Comparison of ENCODE assay signal across 8 cellular contexts in genomic region chr18:8478166-8478967, GRCh38.
DNase-seq lines count a peak whose midpoint lies in the region; ATAC-seq, FAIRE-seq and TF ChIP-seq lines count a peak whose summit lies in the region.

No MANE protein-coding gene starts in this region.

- FAIRE-seq in GM18507 (lab: Jason Lieb, UNC), result peak; percentile 85

- no peaks in the 10 kb centered on the region for H3K36me3 Mint-ChIP-seq in activated T-helper 17 cell treated with anti-CD3 and anti-CD28 coated beads, Interleukin-2, amount 50 U/mL, for 72 hours (ENCODE audit: low read depth)

- TF ChIP-seq CTCF in AG09309 (IDR thresholded peaks at IDR 0.05; ENCODE audit: control insufficient read depth, insufficient read depth, low read depth, low read length, missing control alignments) (peak; percentile 96), OCI-LY7 (conservative IDR thresholded peaks at IDR 0.05; ENCODE audit: low read length) (peak; percentile 80), psoas muscle (IDR thresholded peaks at IDR 0.05) (peak; percentile 73)

- ATAC-seq in HG03354 (IDR thresholded peaks at IDR 0.05; ENCODE audit: poor library complexity, severe bottlenecking, unreplicated experiment), result peak; percentile 78
- peak; percentile 56 for ATAC-seq in activated T-helper 17 cell treated with anti-CD3 and anti-CD28 coated beads, Interleukin-2, amount 50 U/mL, for 72 hours (replicated peaks)
- ATAC-seq in psoas muscle, result peak; percentile 69 to 87 (median 79)
- no peak for ATAC-seq in GM21717 (IDR thresholded peaks at IDR 0.05; ENCODE audit: unreplicated experiment)

- no peak overlapping the region for H2AFZ ChIP-seq in OCI-LY7 (ENCODE audit: low read length)

- no TSS peak for BruUV-seq in OCI-LY7 (replicated peaks; lab: Mats Ljungman, UMichigan)

- no peak overlapping the region for H3K4me3 Mint-ChIP-seq in activated T-helper 17 cell treated with anti-CD3 and anti-CD28 coated beads, Interleukin-2, amount 50 U/mL, for 72 hours

- H3K27ac ChIP-seq in OCI-LY7 (ENCODE audit: low read depth, low read length, poor library complexity, severe bottlenecking) (no peak overlapping the region), psoas muscle (no peak overlapping the region)

- H3K4me3 ChIP-seq in AG09309 (ENCODE audit: control insufficient read depth, low read depth, low read length) (no peak overlapping the region), OCI-LY7 (ENCODE audit: low read depth, low read length, poor library complexity, severe bottlenecking) (no peak overlapping the region), psoas muscle (no peak overlapping the region)

- no peaks in the 10 kb centered on the region for H4K20me1 ChIP-seq in OCI-LY7 (ENCODE audit: insufficient read depth, low read length)

- no peaks in the 10 kb centered on the region for H3K27me3 ChIP-seq in psoas muscle (ENCODE audit: insufficient read depth in 3 of 3, low read length in 2 of 3)

- intact Hi-C loops in OCI-LY7 (cut with micrococcal nuclease; ENCODE audit: unreplicated experiment), result loop anchor here (2.0 to 10.0 kb wide), 2 partner anchors 106 to 510 kb away; no protein-coding TSS in a partner anchor
- intact Hi-C loops in head of caudate nucleus (cut with DNase I), result no loop called here
- intact Hi-C loops in psoas muscle (cut with DNase I), result loop anchor here in 1 of 2 donors (5.0 kb wide), 1 partner anchor 509 kb away; no protein-coding TSS in a partner anchor

- H3K4me1 Mint-ChIP-seq in activated T-helper 17 cell treated with anti-CD3 and anti-CD28 coated beads, Interleukin-2, amount 50 U/mL, for 72 hours, result peaks cover 5% of the 10 kb centered on the region

- H3K27ac Mint-ChIP-seq in activated T-helper 17 cell treated with anti-CD3 and anti-CD28 coated beads, Interleukin-2, amount 50 U/mL, for 72 hours, result no peak overlapping the region

- no peaks in the 10 kb centered on the region for H3K9me3 Mint-ChIP-seq in activated T-helper 17 cell treated with anti-CD3 and anti-CD28 coated beads, Interleukin-2, amount 50 U/mL, for 72 hours

- peaks cover 14% of the 10 kb centered on the region for H3K27me3 Mint-ChIP-seq in activated T-helper 17 cell treated with anti-CD3 and anti-CD28 coated beads, Interleukin-2, amount 50 U/mL, for 72 hours

- no peaks in the 10 kb centered on the region for H3K9me2 ChIP-seq in OCI-LY7 (ENCODE audit: insufficient read depth, low read length)

- H3K4me2 ChIP-seq in OCI-LY7 (ENCODE audit: low read length), result no peak overlapping the region

- DNase-seq in AG09309 (ENCODE audit: low read depth), result no peak
- peak; percentile 48 for DNase-seq in GM18507 (ENCODE audit: extremely low spot score, insufficient read length, low read depth)
- DNase-seq in OCI-LY7 (ENCODE audit: low spot score), result peak; percentile 66
- DNase-seq in head of caudate nucleus, result peak in 39 of 42 donors; percentile 12 to 83 (median 56)
- peak; percentile 51 to 71 for DNase-seq in psoas muscle

- CTCF ChIA-PET in OCI-LY7 (lab: Charles Lee; ENCODE audit: unreplicated experiment), result interaction anchor here (0.6 to 0.7 kb wide), 3 partner anchors 126 to 833 kb away, joined by 3 to 12 read pairs (median 9); no protein-coding TSS in a partner anchor

- H3K4me1 ChIP-seq in OCI-LY7 (ENCODE audit: insufficient read depth, low read length, poor library complexity, severe bottlenecking) (no peaks in the 10 kb centered on the region), psoas muscle (no peaks in the 10 kb centered on the region)

- 57 to 63% (median 60%) methylated on average over 14 of the region's 14 CpGs for WGBS in psoas muscle, 3 donors

- no peaks in the 10 kb centered on the region for H3K9me3 ChIP-seq in OCI-LY7 (ENCODE audit: low read length)
- H3K9me3 ChIP-seq in psoas muscle, result no peaks in the 10 kb centered on the region

- H3K36me3 ChIP-seq in OCI-LY7 (ENCODE audit: insufficient read depth, low read length) (no peaks in the 10 kb centered on the region), psoas muscle (ENCODE audit: insufficient read depth in 1 of 2, low read depth in 1 of 2) (no peaks in the 10 kb centered on the region)

- no peaks in the 10 kb centered on the region for H3K79me2 ChIP-seq in OCI-LY7 (ENCODE audit: insufficient read depth, low read depth, low read length)

- POLR2A ChIA-PET in OCI-LY7 (lab: Charles Lee), result no interaction called here
